In the genomic region with DNA sequence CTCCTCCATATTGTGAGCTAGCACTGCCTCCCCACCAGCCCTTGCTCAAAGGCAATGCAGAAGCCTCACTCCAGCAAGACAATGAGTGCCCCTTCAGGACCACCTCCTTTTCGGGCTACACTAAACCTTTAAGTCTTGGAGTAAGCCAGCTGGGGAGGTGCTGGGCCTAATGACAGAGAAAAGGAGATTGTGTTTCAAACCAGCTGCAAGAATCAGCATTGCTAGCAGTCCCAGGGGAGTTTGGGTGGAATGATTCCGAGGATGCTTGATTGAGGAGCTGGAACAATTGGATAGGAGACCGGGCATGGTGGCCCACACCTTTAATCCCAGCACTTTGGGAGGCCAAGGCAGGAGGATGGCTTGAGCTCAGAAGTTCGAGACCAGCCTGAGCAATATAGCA, we compare ENCODE assay signal across 28 cellular contexts. TPM values are rescaled to one million over a fixed set of nuclear protein-coding genes. Genes with fewer than 3 reads are reported as not detected.
"Had no signal": no experiment of that assay in that cellular context is flagged by ENCODE, and none has a peak within 500 bp of the region (broad histone marks: within the 10 kb centered on the region; RNA-seq: fewer than 3 reads in every experiment).

No MANE protein-coding gene starts in this region.

- H3K27me3 ChIP-seq: body of pancreas, cardiac muscle cell, foreskin keratinocyte, right lobe of liver, stomach, suprapubic skin, tibial nerve had no signal

- H3K9me3 ChIP-seq: body of pancreas, lower lobe of right lung, mucosa of descending colon, right lobe of liver, stomach, suprapubic skin, tibial nerve had no signal

- H3K4me3 ChIP-seq: body of pancreas, cardiac muscle cell, lower lobe of right lung, mucosa of descending colon, right lobe of liver, smooth muscle cell, stomach, suprapubic skin, tibial nerve had no signal

- H3K4me1 Mint-ChIP-seq: activated CD4-positive, alpha-beta T cell treated with anti-CD3 and anti-CD28 coated beads, Interleukin-2, amount 10 ng/mL, durations not matched to agents 7 days and 5 days; activated CD8-positive, alpha-beta memory T cell treated with anti-CD3 and anti-CD28 coated beads, Interleukin-2, amount 10 ng/mL, durations not matched to agents 7 days and 5 days; activated naive CD8-positive, alpha-beta T cell treated with anti-CD3 and anti-CD28 coated beads, Interleukin-2, amount 50 U/mL, for 24 hours; stimulated activated memory B cell treated with anti-CD40 and anti-IgM and Interleukin-4, amounts not matched to agents 10 μg/mL and 1 μg/mL and 100 μg/mL, for 72 hours had no signal

- H3K27ac Mint-ChIP-seq: activated CD4-positive, alpha-beta T cell treated with anti-CD3 and anti-CD28 coated beads, Interleukin-2, amount 10 ng/mL, durations not matched to agents 7 days and 5 days; activated CD8-positive, alpha-beta memory T cell treated with anti-CD3 and anti-CD28 coated beads, Interleukin-2, amount 10 ng/mL, durations not matched to agents 7 days and 5 days; activated CD8-positive, alpha-beta T cell treated with anti-CD3 and anti-CD28 coated beads for 36 hours; activated naive CD8-positive, alpha-beta T cell treated with anti-CD3 and anti-CD28 coated beads, Interleukin-2, amount 50 U/mL, for 24 hours; activated T-helper 1 cell treated with anti-CD3 and anti-CD28 coated beads, Interleukin-12 subunit alpha, Interleukin-12 subunit beta, Interleukin-2, Interleukin-4 antibody, amounts not matched to agents 30 ng/mL and 10 ng/mL and 1 ng/mL, durations not matched to agents 14 hours and 24 hours and 36 hours; nephron progenitor cell; stimulated activated memory B cell treated with anti-CD40 and anti-IgM and Interleukin-4, amounts not matched to agents 10 μg/mL and 1 μg/mL and 100 μg/mL, for 72 hours had no signal

- H3K4me1 ChIP-seq: foreskin keratinocyte, lower lobe of right lung, right lobe of liver, suprapubic skin, tibial nerve had no signal

- H3K27me3 Mint-ChIP-seq: activated CD4-positive, alpha-beta T cell treated with anti-CD3 and anti-CD28 coated beads, Interleukin-2, amount 10 ng/mL, durations not matched to agents 7 days and 5 days; activated CD8-positive, alpha-beta T cell treated with anti-CD3 and anti-CD28 coated beads for 36 hours; stimulated activated memory B cell treated with anti-CD40 and anti-IgM and Interleukin-4, amounts not matched to agents 10 μg/mL and 1 μg/mL and 100 μg/mL, for 72 hours had no signal

- ATAC-seq: activated CD8-positive, alpha-beta memory T cell treated with anti-CD3 and anti-CD28 coated beads, Interleukin-2, amount 10 ng/mL, durations not matched to agents 7 days and 5 days; activated CD8-positive, alpha-beta T cell treated with anti-CD3 and anti-CD28 coated beads for 36 hours; activated naive CD8-positive, alpha-beta T cell treated with anti-CD3 and anti-CD28 coated beads, Interleukin-2, amount 50 U/mL, for 24 hours; body of pancreas; foreskin keratinocyte; left lobe of liver; lower lobe of right lung; mucosa of descending colon; right lobe of liver; stimulated activated memory B cell treated with anti-CD40 and anti-IgM and Interleukin-4, amounts not matched to agents 10 μg/mL and 1 μg/mL and 100 μg/mL, for 72 hours had no signal

- H3K9me3 Mint-ChIP-seq: activated CD4-positive, alpha-beta T cell treated with anti-CD3 and anti-CD28 coated beads, Interleukin-2, amount 10 ng/mL, durations not matched to agents 7 days and 5 days; activated CD8-positive, alpha-beta T cell treated with anti-CD3 and anti-CD28 coated beads for 36 hours; activated naive CD8-positive, alpha-beta T cell treated with anti-CD3 and anti-CD28 coated beads, Interleukin-2, amount 50 U/mL, for 24 hours; activated T-helper 1 cell treated with anti-CD3 and anti-CD28 coated beads, Interleukin-12 subunit alpha, Interleukin-12 subunit beta, Interleukin-2, Interleukin-4 antibody, amounts not matched to agents 30 ng/mL and 10 ng/mL and 1 ng/mL, durations not matched to agents 14 hours and 24 hours and 36 hours; nephron progenitor cell; stimulated activated memory B cell treated with anti-CD40 and anti-IgM and Interleukin-4, amounts not matched to agents 10 μg/mL and 1 μg/mL and 100 μg/mL, for 72 hours had no signal

- H3K4me3 Mint-ChIP-seq: activated CD4-positive, alpha-beta T cell treated with anti-CD3 and anti-CD28 coated beads, Interleukin-2, amount 10 ng/mL, durations not matched to agents 7 days and 5 days; activated CD8-positive, alpha-beta memory T cell treated with anti-CD3 and anti-CD28 coated beads, Interleukin-2, amount 10 ng/mL, durations not matched to agents 7 days and 5 days; activated CD8-positive, alpha-beta T cell treated with anti-CD3 and anti-CD28 coated beads for 36 hours; activated naive CD8-positive, alpha-beta T cell treated with anti-CD3 and anti-CD28 coated beads, Interleukin-2, amount 50 U/mL, for 24 hours; activated T-helper 1 cell treated with anti-CD3 and anti-CD28 coated beads, Interleukin-12 subunit alpha, Interleukin-12 subunit beta, Interleukin-2, Interleukin-4 antibody, amounts not matched to agents 30 ng/mL and 10 ng/mL and 1 ng/mL, durations not matched to agents 14 hours and 24 hours and 36 hours; nephron progenitor cell; stimulated activated memory B cell treated with anti-CD40 and anti-IgM and Interleukin-4, amounts not matched to agents 10 μg/mL and 1 μg/mL and 100 μg/mL, for 72 hours had no signal

- DNase-seq: activated CD4-positive, alpha-beta T cell treated with anti-CD3 and anti-CD28 coated beads, Interleukin-2, amount 10 ng/mL, durations not matched to agents 7 days and 5 days; activated CD4-positive, CD25-positive, alpha-beta regulatory T cell treated with anti-CD3 and anti-CD28 coated beads, Interleukin-2, amount 50 U/mL, for 72 hours; activated CD8-positive, alpha-beta memory T cell treated with anti-CD3 and anti-CD28 coated beads, Interleukin-2, amount 10 ng/mL, durations not matched to agents 7 days and 5 days; activated CD8-positive, alpha-beta T cell treated with anti-CD3 and anti-CD28 coated beads for 36 hours; activated gamma-delta T cell; activated naive CD4-positive, alpha-beta T cell treated with anti-CD3 and anti-CD28 coated beads, Interleukin-2, amount 50 U/mL, for 16 hours; activated naive CD8-positive, alpha-beta T cell treated with anti-CD3 and anti-CD28 coated beads, Interleukin-2, amount 50 U/mL, for 24 hours; activated T-cell treated with anti-CD3 and anti-CD28 coated beads for 4 hours; body of pancreas; cortex of kidney; foreskin keratinocyte; kidney; lower lobe of right lung; mesendoderm; mucosa of descending colon; nephron progenitor cell; occipital lobe; right lobe of liver; stimulated activated CD4-positive, alpha-beta T cell treated with anti-CD3 and anti-CD28 coated beads, Interleukin-15, amount 100 ng/mL, for 24 hours; stomach had no signal

- H3K36me3 ChIP-seq: cardiac muscle cell, lower lobe of right lung, right lobe of liver, stomach, suprapubic skin, tibial nerve had no signal

- H3K27ac ChIP-seq: cardiac muscle cell, foreskin keratinocyte, lower lobe of right lung, right lobe of liver, suprapubic skin, tibial nerve, VCaP had no signal

- H3K36me3 Mint-ChIP-seq: activated CD8-positive, alpha-beta memory T cell treated with anti-CD3 and anti-CD28 coated beads, Interleukin-2, amount 10 ng/mL, durations not matched to agents 7 days and 5 days; stimulated activated memory B cell treated with anti-CD40 and anti-IgM and Interleukin-4, amounts not matched to agents 10 μg/mL and 1 μg/mL and 100 μg/mL, for 72 hours had no signal

RNA-seq across cellular contexts. Expression of a gene that starts 54.1 kb away (rescaled TPM):
- total RNA-seq: activated CD4-positive, alpha-beta T cell treated with anti-CD3 and anti-CD28 coated beads, Interleukin-2, amount 10 ng/mL, durations not matched to agents 7 days and 5 days; activated CD8-positive, alpha-beta memory T cell treated with anti-CD3 and anti-CD28 coated beads, Interleukin-2, amount 10 ng/mL, durations not matched to agents 7 days and 5 days; activated CD8-positive, alpha-beta T cell treated with anti-CD3 and anti-CD28 coated beads for 36 hours; activated T-helper 1 cell treated with anti-CD3 and anti-CD28 coated beads, Interleukin-12 subunit alpha, Interleukin-12 subunit beta, Interleukin-2, Interleukin-4 antibody, amounts not matched to agents 30 ng/mL and 10 ng/mL and 1 ng/mL, durations not matched to agents 14 hours and 24 hours and 36 hours; body of pancreas; cardiac muscle cell; foreskin keratinocyte; left lobe of liver; smooth muscle cell; suprapubic skin had no signal
- polyA plus RNA-seq: cardiac muscle cell, smooth muscle cell had no signal
